In genomic region chr17:36196099-36196496, GRCh38 we compare ENCODE assay signal across 21 cellular contexts. TPM values are rescaled to one million over a fixed set of nuclear protein-coding genes. Genes with fewer than 3 reads are reported as not detected.
DNase-seq lines count a peak whose midpoint lies in the region; ATAC-seq and TF ChIP-seq lines count a peak whose summit lies in the region.
"Had no signal": no experiment of that assay in that cellular context is flagged by ENCODE, and none has a peak within 500 bp of the region (broad histone marks: within the 10 kb centered on the region; RNA-seq: fewer than 3 reads in every experiment).

No MANE protein-coding gene starts in this region.

- H3K4me1 Mint-ChIP-seq in activated CD8-positive, alpha-beta memory T cell treated with anti-CD3 and anti-CD28 coated beads, Interleukin-2, amount 10 ng/mL, durations not matched to agents 7 days and 5 days: peaks cover 81% of the 10 kb centered on the region
- H3K4me1 Mint-ChIP-seq in immature natural killer cell: peaks cover 91 to 96% of the 10 kb centered on the region in 2 donors

- peak; percentile 45 for DNase-seq in activated CD8-positive, alpha-beta memory T cell treated with anti-CD3 and anti-CD28 coated beads, Interleukin-2, amount 10 ng/mL, durations not matched to agents 7 days and 5 days
- no peak for DNase-seq in activated CD8-positive, alpha-beta memory T cell treated with anti-CD3 and anti-CD28 coated beads for 24 hours
- DNase-seq in Peyer's patch (no peak), immature natural killer cell (no peak), upper lobe of right lung (no peak), foreskin melanocyte (no peak), anterior cingulate cortex (lab: John Stamatoyannopoulos, UW) (no peak)
- DNase-seq: activated CD4-positive, alpha-beta T cell treated with anti-CD3 and anti-CD28 coated beads for 1 hour; activated naive CD4-positive, alpha-beta T cell treated with Interleukin-2 at 50 U/mL for 16 hours; cerebellar nuclear complex; glutamatergic neuron; mucosa of descending colon; NCI-H1694 treated with DMSO at 0.1 percent for 48 hours; NCI-H226 had no signal

- H3K27me3 Mint-ChIP-seq in activated CD8-positive, alpha-beta memory T cell treated with anti-CD3 and anti-CD28 coated beads, Interleukin-2, amount 10 ng/mL, durations not matched to agents 7 days and 5 days: peaks cover 2% of the 10 kb centered on the region
- H3K27me3 Mint-ChIP-seq in immature natural killer cell (ENCODE audit: low read depth in 3 of 3): peaks cover 2 to 24% (median 17%) of the 10 kb centered on the region in 3 donors

- peak overlapping the region; percentile 14 to 65 (median 44) for H3K27ac ChIP-seq in Peyer's patch
- H3K27ac ChIP-seq in upper lobe of right lung: peak overlapping the region; percentile 14
- H3K27ac ChIP-seq: 22Rv1, SK-N-MC had no signal

- peak overlapping the region; percentile 85 for H3K27ac Mint-ChIP-seq in activated CD8-positive, alpha-beta memory T cell treated with anti-CD3 and anti-CD28 coated beads, Interleukin-2, amount 10 ng/mL, durations not matched to agents 7 days and 5 days
- peak overlapping the region; percentile 87 to 96 (median 92) for H3K27ac Mint-ChIP-seq in immature natural killer cell

- intact Hi-C loops in upper lobe of right lung (cut with DNase I): no loop called here

- no peaks in the 10 kb centered on the region for H3K9me3 Mint-ChIP-seq in activated CD8-positive, alpha-beta memory T cell treated with anti-CD3 and anti-CD28 coated beads, Interleukin-2, amount 10 ng/mL, durations not matched to agents 7 days and 5 days (ENCODE audit: low read depth)
- H3K9me3 Mint-ChIP-seq in immature natural killer cell: no peaks in the 10 kb centered on the region

- peaks cover 0 to 3% (median 0%) of the 10 kb centered on the region in 4 donors for H3K4me1 ChIP-seq in Peyer's patch
- peaks cover 10% of the 10 kb centered on the region for H3K4me1 ChIP-seq in upper lobe of right lung
- H3K4me1 ChIP-seq: ascending aorta had no signal

- TF ChIP-seq POLR2A in Peyer's patch (IDR thresholded peaks at IDR 0.05): no peak

- no peaks in the 10 kb centered on the region for H3K27me3 ChIP-seq in Peyer's patch
- no peaks in the 10 kb centered on the region for H3K27me3 ChIP-seq in upper lobe of right lung
- H3K27me3 ChIP-seq: ascending aorta had no signal

- CTCF ChIA-PET in activated CD8-positive, alpha-beta memory T cell treated with anti-CD3 and anti-CD28 coated beads, Interleukin-2, amount 10 ng/mL, durations not matched to agents 7 days and 5 days (lab: Charles Lee): interaction anchor here (1.0 to 2.0 kb wide), 6 partner anchors 8 to 18 kb away, joined by 3 to 6 read pairs (median 5); partner anchors contain the start of gene CCL4L2

- no peak for ATAC-seq in activated CD8-positive, alpha-beta memory T cell treated with anti-CD3 and anti-CD28 coated beads, Interleukin-2, amount 10 ng/mL, durations not matched to agents 7 days and 5 days
- ATAC-seq in upper lobe of right lung (no peak), HG03097 (IDR thresholded peaks at IDR 0.05; ENCODE audit: low FRiP score, unreplicated experiment) (no peak)

- no peak overlapping the region for H3K4me3 ChIP-seq in Peyer's patch
- no peak overlapping the region for H3K4me3 ChIP-seq in upper lobe of right lung
- H3K4me3 ChIP-seq: ascending aorta, mucosa of descending colon, SK-N-MC had no signal

- H3K4me3 Mint-ChIP-seq in activated CD8-positive, alpha-beta memory T cell treated with anti-CD3 and anti-CD28 coated beads, Interleukin-2, amount 10 ng/mL, durations not matched to agents 7 days and 5 days: peak overlapping the region; percentile 45
- peak overlapping the region; percentile 74 to 88 (median 79) for H3K4me3 Mint-ChIP-seq in immature natural killer cell

- H3K9me3 ChIP-seq in Peyer's patch (no peaks in the 10 kb centered on the region), upper lobe of right lung (no peaks in the 10 kb centered on the region)
- H3K9me3 ChIP-seq: ascending aorta, left lung, mucosa of descending colon had no signal

- H3K36me3 Mint-ChIP-seq in activated CD8-positive, alpha-beta memory T cell treated with anti-CD3 and anti-CD28 coated beads, Interleukin-2, amount 10 ng/mL, durations not matched to agents 7 days and 5 days: no peaks in the 10 kb centered on the region
- H3K36me3 Mint-ChIP-seq in immature natural killer cell: no peaks in the 10 kb centered on the region

- H3K36me3 ChIP-seq in Peyer's patch (no peaks in the 10 kb centered on the region), upper lobe of right lung (no peaks in the 10 kb centered on the region)
- H3K36me3 ChIP-seq: ascending aorta, left lung had no signal

- no peak for TF ChIP-seq CTCF in Peyer's patch (IDR thresholded peaks at IDR 0.05)
- TF ChIP-seq CTCF in upper lobe of right lung (IDR thresholded peaks at IDR 0.05): no peak

RNA-seq across cellular contexts. Expression of gene CCL3L1, which starts 0.5 kb away (rescaled TPM):
- total RNA-seq in activated CD8-positive, alpha-beta memory T cell treated with anti-CD3 and anti-CD28 coated beads, Interleukin-2, amount 10 ng/mL, durations not matched to agents 7 days and 5 days: 10 to 100 TPM; 10.5 to 35.6 TPM
- total RNA-seq in Peyer's patch (1 to 10 TPM in 1 of 4 donors, not detected in 3; 3.3 TPM), upper lobe of right lung (0.72 TPM)
- 10 to 100 TPM in 1 of 3 donors, 1 to 10 TPM in 2; 1.0 to 39.5 (median 2.9) TPM for polyA plus RNA-seq in immature natural killer cell
- total RNA-seq: ascending aorta, fibroblast of lung had no signal
- polyA plus RNA-seq: fibroblast of lung had no signal

RNA-seq across cellular contexts. Expression of gene CCL4L2, which starts 14.8 kb away (rescaled TPM):
- 10 to 100 TPM; 22.8 to 56.5 TPM for total RNA-seq in activated CD8-positive, alpha-beta memory T cell treated with anti-CD3 and anti-CD28 coated beads, Interleukin-2, amount 10 ng/mL, durations not matched to agents 7 days and 5 days
- total RNA-seq in Peyer's patch (10 to 100 TPM in 1 of 4 donors, 1 to 10 TPM in 1, not detected in 2; 1.3 to 24.8 TPM), upper lobe of right lung (4.5 TPM)
- 100 to 1,000 TPM in 1 of 3 donors, 10 to 100 TPM in 2; 30.5 to 129 (median 54.3) TPM for polyA plus RNA-seq in immature natural killer cell
- total RNA-seq: ascending aorta, fibroblast of lung, RPMI7951 had no signal
- polyA plus RNA-seq: fibroblast of lung had no signal

RNA-seq across cellular contexts. Expression of gene TBC1D3B, which starts 19.7 kb away (rescaled TPM):
- total RNA-seq in activated CD8-positive, alpha-beta memory T cell treated with anti-CD3 and anti-CD28 coated beads, Interleukin-2, amount 10 ng/mL, durations not matched to agents 7 days and 5 days: 1 to 10 TPM; 5.8 to 9.9 TPM
- total RNA-seq in Peyer's patch (10 to 100 TPM in 2 of 4 donors, 1 to 10 TPM in 2; 3.4 to 69.3 (median 11.7) TPM), upper lobe of right lung (8.2 TPM)
- polyA plus RNA-seq in immature natural killer cell: not detected
- total RNA-seq: ascending aorta, RPMI7951 had no signal
